9 cellular contexts compared by ENCODE assay signal in the genomic region with DNA sequence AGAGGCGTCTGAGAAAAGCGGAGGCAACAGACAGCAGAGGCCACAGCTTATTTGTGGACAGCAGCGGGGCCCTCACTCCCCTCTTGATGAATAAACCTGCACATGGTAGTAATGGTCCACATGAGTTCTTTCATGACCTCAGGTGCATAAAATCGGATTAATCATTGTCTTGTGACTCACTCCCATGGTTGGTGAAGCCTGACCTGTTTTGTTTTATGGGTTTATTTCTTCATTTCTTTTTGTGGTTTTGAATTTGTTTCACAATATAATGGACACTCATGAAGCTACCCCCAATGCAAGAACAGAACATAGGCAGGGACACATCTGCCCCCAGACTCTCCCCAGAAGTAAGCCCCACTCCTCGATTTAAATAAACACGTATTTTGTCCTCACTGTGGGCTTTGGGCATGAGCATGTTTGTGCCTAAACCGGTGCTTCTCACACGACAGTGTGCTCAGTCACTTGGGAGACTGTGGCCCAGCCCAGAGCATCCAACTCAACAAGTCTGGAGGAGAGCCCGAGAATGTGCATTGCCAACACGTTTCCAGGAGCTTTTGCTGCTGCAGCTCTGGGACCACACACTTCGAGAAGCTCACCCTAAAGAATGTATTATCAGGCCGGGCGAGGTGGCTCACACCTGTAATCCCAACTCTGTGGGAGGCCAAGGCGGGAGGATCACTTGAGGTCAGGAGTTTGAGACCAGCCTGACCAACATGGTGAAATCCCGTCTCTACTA.
DNase-seq lines count a peak whose midpoint lies in the region; ATAC-seq, FAIRE-seq and TF ChIP-seq lines count a peak whose summit lies in the region.
"Had no signal": no experiment of that assay in that cellular context is flagged by ENCODE, and none has a peak within 500 bp of the region (broad histone marks: within the 10 kb centered on the region; RNA-seq: fewer than 3 reads in every experiment).

No MANE protein-coding gene starts in this region.

- no peaks in the 10 kb centered on the region for H3K36me3 Mint-ChIP-seq in naive thymus-derived CD8-positive, alpha-beta T cell

- ATAC-seq in GM21390 (IDR thresholded peaks at IDR 0.05; ENCODE audit: unreplicated experiment): no peak
- no peak for ATAC-seq in HG03108 (IDR thresholded peaks at IDR 0.05; ENCODE audit: unreplicated experiment)
- ATAC-seq in naive thymus-derived CD8-positive, alpha-beta T cell: no peak
- ATAC-seq: left ventricle myocardium superior had no signal

- DNase-seq in EL (peak; percentile 80), HT-29 (ENCODE audit: low spot score) (peak; percentile 94), bronchial epithelial cell (ENCODE audit: low read depth) (peak; percentile 95), non-pigmented ciliary epithelial cell (ENCODE audit: low read depth) (peak; percentile 76), SK-N-DZ (ENCODE audit: low spot score) (no peak)
- DNase-seq in naive thymus-derived CD8-positive, alpha-beta T cell: no peak
- DNase-seq: left ventricle myocardium superior had no signal

- H3K27me3 ChIP-seq in bronchial epithelial cell (ENCODE audit: control insufficient read depth, insufficient read depth, low read length): no peaks in the 10 kb centered on the region

- TF ChIP-seq CTCF in bronchial epithelial cell (IDR thresholded peaks at IDR 0.05; ENCODE audit: insufficient read depth, low read length, severe bottlenecking): no peak

- H3K36me3 ChIP-seq in bronchial epithelial cell (ENCODE audit: control insufficient read depth, insufficient read depth, low read length): no peaks in the 10 kb centered on the region

- FAIRE-seq in bronchial epithelial cell (lab: Jason Lieb, UNC): peak; percentile 66

- H3K9me3 Mint-ChIP-seq in naive thymus-derived CD8-positive, alpha-beta T cell: peaks cover 0 to under 1% (median 0%) of the 10 kb centered on the region in 9 donors

- POLR2A ChIA-PET in naive thymus-derived CD8-positive, alpha-beta T cell (lab: Charles Lee): no interaction called here

- no peak overlapping the region for H3K4me3 Mint-ChIP-seq in naive thymus-derived CD8-positive, alpha-beta T cell

- H3K4me3 ChIP-seq in bronchial epithelial cell (ENCODE audit: low read depth, low read length): no peak overlapping the region

- H3K27me3 Mint-ChIP-seq in naive thymus-derived CD8-positive, alpha-beta T cell: peaks cover 0 to 11% (median 0%) of the 10 kb centered on the region in 5 donors

- H3K27ac Mint-ChIP-seq in naive thymus-derived CD8-positive, alpha-beta T cell: no peak overlapping the region

- H3K4me1 Mint-ChIP-seq in naive thymus-derived CD8-positive, alpha-beta T cell: peaks cover 13 to 26% (median 19%) of the 10 kb centered on the region in 4 donors

Comparison
In these comparisons a context has a peak if more than half of its experiments do, and no peak if none do; other contexts are left out.
1. DNase-seq: peak in EL (single experiment), HT-29 (single experiment), bronchial epithelial cell (single experiment) and non-pigmented ciliary epithelial cell (single experiment); none in naive thymus-derived CD8-positive, alpha-beta T cell (0 of 10) and SK-N-DZ (single experiment).